In genomic region chr9:95666096-95666784, GRCh38 we compare ENCODE assay signal across 1 cellular context.
TF ChIP-seq lines count a peak whose summit lies in the region.

No MANE protein-coding gene starts in this region.

TF ChIP-seq in GM23338, 12 proteins besides CTCF, POLR2A, EP300 and RAD21 (continued from another document):
- TF ChIP-seq ZNF462 (CRISPR knock-in tag; IDR thresholded peaks at IDR 0.05) (no peak), POLR2AphosphoS5 (IDR thresholded peaks at IDR 0.05; ENCODE audit: low read depth) (no peak), ETS1 (IDR thresholded peaks at IDR 0.05) (no peak), ZNF114 (CRISPR knock-in tag; IDR thresholded peaks at IDR 0.05) (no peak), EZH2phosphoT487 (IDR thresholded peaks at IDR 0.05; ENCODE audit: unreplicated experiment) (no peak), ZNF331 (CRISPR knock-in tag; IDR thresholded peaks at IDR 0.05; ENCODE audit: low read depth) (no peak), STAT1 (IDR thresholded peaks at IDR 0.05; ENCODE audit: unreplicated experiment) (no peak)
